ENCODE assay signal across 10 cellular contexts in the genomic region with DNA sequence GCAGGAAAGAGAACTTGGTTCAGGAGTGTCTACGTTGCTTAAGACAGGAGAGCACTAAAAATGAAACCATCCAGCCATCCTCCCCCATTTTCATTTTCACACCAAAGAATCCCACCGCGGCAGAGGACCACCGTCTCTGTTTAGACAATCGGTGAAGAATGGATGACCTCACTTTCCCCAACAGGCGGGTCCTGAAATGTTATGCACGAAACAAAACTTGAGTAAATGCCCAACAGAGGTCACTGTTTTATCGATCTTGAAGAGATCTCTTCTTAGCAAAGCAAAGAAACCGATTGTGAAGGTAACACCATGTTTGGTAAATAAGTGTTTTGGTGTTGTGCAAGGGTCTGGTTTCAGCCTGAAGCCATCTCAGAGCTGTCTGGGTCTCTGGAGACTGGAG. TPM values are rescaled to one million over a fixed set of nuclear protein-coding genes. Genes with fewer than 3 reads are reported as not detected.
A peak's percentile ranks its signal among the peaks of the same experiment; 100 is the strongest.
DNase-seq lines count a peak whose midpoint lies in the region; ATAC-seq, FAIRE-seq and TF ChIP-seq lines count a peak whose summit lies in the region.
"Had no signal": no experiment of that assay in that cellular context is flagged by ENCODE, and none has a peak within 500 bp of the region (broad histone marks: within the 10 kb centered on the region; RNA-seq: fewer than 3 reads in every experiment).

No MANE protein-coding gene starts in this region.

- DNase-seq in NCI-H748 (lab: John Stamatoyannopoulos, UW; ENCODE audit: unreplicated experiment) (peak; percentile 18), NCI-H748 treated with DMSO at 0.1 percent for 48 hours (lab: John Stamatoyannopoulos, UW) (no peak), NAMALWA (ENCODE audit: low spot score) (peak; percentile 81), K562 (ENCODE audit: extremely low read depth in 1 of 4, low spot score in 3 of 4) (peak; percentile 50 to 72 (median 58)), sciatic nerve (ENCODE audit: low spot score) (no peak), globus pallidus (ENCODE audit: low spot score) (no peak)

- 9% methylated on average over 9 of the region's 9 CpGs for WGBS in K562 (ENCODE audit: insufficient coverage, low coverage, missing lambda C conversion rate)

- peak overlapping the region; percentile 75 for H3K4me2 ChIP-seq in K562 (ENCODE audit: insufficient read depth, low read length)

- no TSS peak for BruUV-seq in K562 (replicated peaks; lab: Mats Ljungman, UMichigan)

- ATAC-seq in K562 (peak; percentile 37), sciatic nerve (peak; percentile 4), GM18870 (IDR thresholded peaks at IDR 0.05; ENCODE audit: unreplicated experiment) (no peak), GM18868 (IDR thresholded peaks at IDR 0.05; ENCODE audit: unreplicated experiment) (no peak)

- H3K9me3 ChIP-seq in K562 (replicated peaks; ENCODE audit: control insufficient read depth, insufficient read depth, low read depth, low read length), result no peaks in the 10 kb centered on the region

- peaks cover 2% of the 10 kb centered on the region; the same call in 1 of the 3 replicates for H3K79me2 ChIP-seq in K562 (ENCODE audit: control insufficient read depth, insufficient read depth, low read length)

- peak in 1 of 2 experiments; percentile 48; a peak in 3 of 4 replicates for TF ChIP-seq RAD21 in K562 (CRISPR knock-in tag; conservative IDR thresholded peaks at IDR 0.05 in 1 of 2, IDR thresholded peaks at IDR 0.05 in 1 of 2)

- FAIRE-seq in K562 (lab: Jason Lieb, UNC), result peak; percentile 75

- H3K4me3 ChIP-seq in K562, result no peak overlapping the region
- H3K4me3 ChIP-seq: lung had no signal

- no peaks in the 10 kb centered on the region for H4K20me1 ChIP-seq in K562 (replicated peaks; ENCODE audit: control insufficient read depth, insufficient read depth, low read length)

- in situ Hi-C loops in K562 (cut with MboI), result loop anchor here (25.0 kb wide), 1 partner anchor 613 kb away; no protein-coding TSS in a partner anchor

- H3K27me3 ChIP-seq in K562 (ENCODE audit: control insufficient read depth in 2 of 2, insufficient read depth in 2 of 2, low read length in 2 of 2), result no peaks in the 10 kb centered on the region

- no peaks in the 10 kb centered on the region for H3K36me3 ChIP-seq in K562 (ENCODE audit: control insufficient read depth, insufficient read depth, low read length)

- CTCF ChIA-PET in K562 (lab: Yijun Ruan, JAX; ENCODE audit: low intra/inter-chr PET ratio), result interaction anchor here (0.8 to 3.1 kb wide), 5 partner anchors 65 to 330 kb away, joined by 3 to 52 read pairs (median 4); no protein-coding TSS in a partner anchor

- POLR2A ChIA-PET in K562 (lab: Yijun Ruan, JAX), result interaction anchor here (0.8 to 4.2 kb wide), 5 partner anchors 13 to 165 kb away, joined by 3 to 21 read pairs (median 4); no protein-coding TSS in a partner anchor

- H3K4me1 ChIP-seq in K562 (replicated peaks in 1 of 2; ENCODE audit: control insufficient read depth in 2 of 2, insufficient read depth in 2 of 2, low read length in 2 of 2), result peaks cover 16 to 58% of the 10 kb centered on the region in 2 experiments

- no peak for TF ChIP-seq POLR2A in K562 (conservative IDR thresholded peaks at IDR 0.05)

- intact Hi-C loops in K562 (cut with micrococcal nuclease) (loop anchor here (1.0 to 5.0 kb wide), 4 partner anchors 43 to 347 kb away; no protein-coding TSS in a partner anchor), sciatic nerve (cut with DNase I) (loop anchor here (10.0 kb wide), 1 partner anchor 171 kb away; no protein-coding TSS in a partner anchor)

- peak overlapping the region; percentile 29 for H3K27ac ChIP-seq in K562 (ENCODE audit: extremely low read depth, low read depth, low read length)
- H3K27ac ChIP-seq: SK-N-MC had no signal

- peak; percentile 55 to 66 (median 56); a peak in 5 of 6 replicates for TF ChIP-seq CTCF in K562 (IDR thresholded peaks at IDR 0.05 in 2 of 3, conservative IDR thresholded peaks at IDR 0.05 in 1 of 3; ENCODE audit: insufficient read depth in 2 of 3, low read depth in 1 of 3, low read length in 3 of 3)

- H2AFZ ChIP-seq in K562 (ENCODE audit: low read depth, low read length), result peak overlapping the region; percentile 89

- H3K9ac ChIP-seq in K562 (ENCODE audit: insufficient read depth in 1 of 2, low read depth in 2 of 2, low read length in 2 of 2), result peak overlapping the region in 1 of 2 experiments; percentile 22; a peak in 3 of 4 replicates

- no peaks in the 10 kb centered on the region for H3K9me1 ChIP-seq in K562 (ENCODE audit: control insufficient read depth, insufficient read depth, low read length)

- TF ChIP-seq EP300 in K562 (IDR thresholded peaks at IDR 0.05; ENCODE audit: low read length), result no peak

TF ChIP-seq in K562, 482 proteins besides CTCF, POLR2A, EP300 and RAD21 (continues in another document):
- TF ChIP-seq NBN (IDR thresholded peaks at IDR 0.05; ENCODE audit: low read depth) (peak; percentile 53; the same call in 1 of the 2 replicates), EHMT2 (IDR thresholded peaks at IDR 0.05) (0 out of 2 replicates have a peak, but pooled peaks have one; percentile 51), NUFIP1 (IDR thresholded peaks at IDR 0.05; ENCODE audit: partially characterized antibody) (no peak), SRF (CRISPR knock-in tag; IDR thresholded peaks at IDR 0.05) (peak in 1 of 2 experiments; percentile 82; a peak in 1 of 4 replicates), ELF1 (tag; IDR thresholded peaks at IDR 0.05) (no peak), CHCHD3 (CRISPR knock-in tag; IDR thresholded peaks at IDR 0.05) (no peak), TCFL5 (CRISPR knock-in tag; conservative IDR thresholded peaks at IDR 0.05) (no peak), U2AF2 (optimal IDR thresholded peaks at IDR 0.05; ENCODE audit: low read depth, low read length) (no peak), ATF7 (IDR thresholded peaks at IDR 0.05) (peak; percentile 88), SNRNP70 (optimal IDR thresholded peaks at IDR 0.05; ENCODE audit: low read depth, low read length) (no peak), ATF1 (CRISPR knock-in tag; IDR thresholded peaks at IDR 0.05) (no peak), ATF1 (tag; IDR thresholded peaks at IDR 0.05) (0 out of 2 replicates have a peak, but pooled peaks have one; percentile 20), RBBP5 (IDR thresholded peaks at IDR 0.05; ENCODE audit: borderline replicate concordance, insufficient read depth, low read length, poor library complexity, severe bottlenecking) (no peak), ZNF274 (IDR thresholded peaks at IDR 0.05; ENCODE audit: borderline replicate concordance, low read depth, low read length) (no peak), ARID1B (IDR thresholded peaks at IDR 0.05) (peak; percentile 19; the same call in 1 of the 2 replicates), SMAD4 (CRISPR knock-in tag; conservative IDR thresholded peaks at IDR 0.05) (peak; percentile 8; the same call in 1 of the 2 replicates)
- TF ChIP-seq, protein P1, sequence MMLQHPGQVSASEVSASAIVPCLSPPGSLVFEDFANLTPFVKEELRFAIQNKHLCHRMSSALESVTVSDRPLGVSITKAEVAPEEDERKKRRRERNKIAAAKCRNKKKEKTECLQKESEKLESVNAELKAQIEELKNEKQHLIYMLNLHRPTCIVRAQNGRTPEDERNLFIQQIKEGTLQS (IDR thresholded peaks at IDR 0.05), result peak; percentile 85
- TF ChIP-seq, protein P1 (CRISPR knock-in tag; conservative IDR thresholded peaks at IDR 0.05), result no peak; the same call in 1 of the 2 replicates
- TF ChIP-seq, protein P2, sequence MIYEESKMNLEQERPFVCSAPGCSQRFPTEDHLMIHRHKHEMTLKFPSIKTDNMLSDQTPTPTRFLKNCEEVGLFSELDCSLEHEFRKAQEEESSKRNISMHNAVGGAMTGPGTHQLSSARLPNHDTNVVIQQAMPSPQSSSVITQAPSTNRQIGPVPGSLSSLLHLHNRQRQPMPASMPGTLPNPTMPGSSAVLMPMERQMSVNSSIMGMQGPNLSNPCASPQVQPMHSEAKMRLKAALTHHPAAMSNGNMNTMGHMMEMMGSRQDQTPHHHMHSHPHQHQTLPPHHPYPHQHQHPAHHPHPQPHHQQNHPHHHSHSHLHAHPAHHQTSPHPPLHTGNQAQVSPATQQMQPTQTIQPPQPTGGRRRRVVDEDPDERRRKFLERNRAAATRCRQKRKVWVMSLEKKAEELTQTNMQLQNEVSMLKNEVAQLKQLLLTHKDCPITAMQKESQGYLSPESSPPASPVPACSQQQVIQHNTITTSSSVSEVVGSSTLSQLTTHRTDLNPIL (CRISPR knock-in tag; IDR thresholded peaks at IDR 0.05), result no peak
- TF ChIP-seq, protein P3, sequence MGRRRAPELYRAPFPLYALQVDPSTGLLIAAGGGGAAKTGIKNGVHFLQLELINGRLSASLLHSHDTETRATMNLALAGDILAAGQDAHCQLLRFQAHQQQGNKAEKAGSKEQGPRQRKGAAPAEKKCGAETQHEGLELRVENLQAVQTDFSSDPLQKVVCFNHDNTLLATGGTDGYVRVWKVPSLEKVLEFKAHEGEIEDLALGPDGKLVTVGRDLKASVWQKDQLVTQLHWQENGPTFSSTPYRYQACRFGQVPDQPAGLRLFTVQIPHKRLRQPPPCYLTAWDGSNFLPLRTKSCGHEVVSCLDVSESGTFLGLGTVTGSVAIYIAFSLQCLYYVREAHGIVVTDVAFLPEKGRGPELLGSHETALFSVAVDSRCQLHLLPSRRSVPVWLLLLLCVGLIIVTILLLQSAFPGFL (CRISPR knock-in tag; IDR thresholded peaks at IDR 0.05), result no peak

RNA-seq across cellular contexts. Expression of a gene that starts 1.4 kb away (rescaled TPM):
- total RNA-seq in K562 (2011; cell fraction: chromatin; rRNA removed; ENCODE audit: low replicate concordance), result 5.2 and 5.4 TPM in 2 replicates
- 2.2 and 6.7 TPM in 2 replicates for total RNA-seq in K562 (2011; cell fraction: nucleolus; rRNA removed)
- total RNA-seq in K562 (2011; cell fraction: nucleoplasm; rRNA removed), result 1.9 and 7.3 TPM in 2 replicates
- total RNA-seq in K562 (2014; rRNA removed), result 1.1 and 1.2 TPM in 2 replicates
- 1.3 and 1.5 TPM in 2 replicates for total RNA-seq in K562 (2014; rRNA removed; fragmentation: Illumina TruSeq; extraction: Trizol)
- total RNA-seq in K562 (2015; rRNA removed; fragmentation: Illumina TruSeq; extraction: Trizol), result 0.68 and 0.76 TPM in 2 replicates
- total RNA-seq in K562 (2021), result 0.94 and 1.5 TPM in 2 replicates
- 1.2 and 1.6 TPM in 2 replicates for polyA plus RNA-seq in K562 (2011; rRNA removed)
- 0.48 and 0.63 TPM in 2 replicates for polyA plus RNA-seq in K562 (2011; cell fraction: cytosol; rRNA removed)
- 3.0 and 4.2 TPM in 2 replicates for polyA plus RNA-seq in K562 (2011; cell fraction: nucleus; rRNA removed)
- 1.1 and 2.5 TPM in 2 replicates for polyA plus RNA-seq in K562 (2012)
- polyA plus RNA-seq in K562 (2014; fragmentation: Illumina TruSeq; extraction: Trizol), result 2.0 and 2.2 TPM in 2 replicates
- polyA plus RNA-seq in K562 (2014; fragmentation: Nextera tagmentation; extraction: Ambion mirVana), result 1 to 10 TPM; 1.5 to 2.9 TPM
- polyA plus RNA-seq in K562 (2014; rRNA removed), result 1.2 and 2.2 TPM in 2 replicates
- polyA minus RNA-seq in K562 (2011; rRNA and poly(A)+ RNA removed), result 0.57 and 1.1 TPM in 2 replicates
- 1.4 and 1.5 TPM in 2 replicates for polyA minus RNA-seq in K562 (2011; cell fraction: cytosol; rRNA and poly(A)+ RNA removed)
- polyA minus RNA-seq in K562 (2011; cell fraction: nucleus; rRNA and poly(A)+ RNA removed), result 2.4 TPM in 2 replicates
- total RNA-seq in sciatic nerve, result 28.1 TPM

Comparison
In these comparisons a context has a peak if more than half of its experiments do, and no peak if none do; other contexts are left out.
1. DNase-seq: peak in NCI-H748 (single experiment), NAMALWA (single experiment) and K562 (4 of 4); none in NCI-H748 treated with DMSO at 0.1 percent for 48 hours (single experiment), sciatic nerve (single experiment) and globus pallidus (single experiment).
2. ATAC-seq: peak in K562 (single experiment) and sciatic nerve (single experiment); none in GM18870 (single experiment) and GM18868 (single experiment).